ENCODE assay signal across 1 cellular context in genomic region chr9:68778635-68779034, GRCh38.
TF ChIP-seq lines count a peak whose summit lies in the region.

No MANE protein-coding gene starts in this region.

TF ChIP-seq in K562, 482 proteins besides CTCF, POLR2A, EP300 and RAD21 (continued from another document and continues in another):
- TF ChIP-seq, protein P1, sequence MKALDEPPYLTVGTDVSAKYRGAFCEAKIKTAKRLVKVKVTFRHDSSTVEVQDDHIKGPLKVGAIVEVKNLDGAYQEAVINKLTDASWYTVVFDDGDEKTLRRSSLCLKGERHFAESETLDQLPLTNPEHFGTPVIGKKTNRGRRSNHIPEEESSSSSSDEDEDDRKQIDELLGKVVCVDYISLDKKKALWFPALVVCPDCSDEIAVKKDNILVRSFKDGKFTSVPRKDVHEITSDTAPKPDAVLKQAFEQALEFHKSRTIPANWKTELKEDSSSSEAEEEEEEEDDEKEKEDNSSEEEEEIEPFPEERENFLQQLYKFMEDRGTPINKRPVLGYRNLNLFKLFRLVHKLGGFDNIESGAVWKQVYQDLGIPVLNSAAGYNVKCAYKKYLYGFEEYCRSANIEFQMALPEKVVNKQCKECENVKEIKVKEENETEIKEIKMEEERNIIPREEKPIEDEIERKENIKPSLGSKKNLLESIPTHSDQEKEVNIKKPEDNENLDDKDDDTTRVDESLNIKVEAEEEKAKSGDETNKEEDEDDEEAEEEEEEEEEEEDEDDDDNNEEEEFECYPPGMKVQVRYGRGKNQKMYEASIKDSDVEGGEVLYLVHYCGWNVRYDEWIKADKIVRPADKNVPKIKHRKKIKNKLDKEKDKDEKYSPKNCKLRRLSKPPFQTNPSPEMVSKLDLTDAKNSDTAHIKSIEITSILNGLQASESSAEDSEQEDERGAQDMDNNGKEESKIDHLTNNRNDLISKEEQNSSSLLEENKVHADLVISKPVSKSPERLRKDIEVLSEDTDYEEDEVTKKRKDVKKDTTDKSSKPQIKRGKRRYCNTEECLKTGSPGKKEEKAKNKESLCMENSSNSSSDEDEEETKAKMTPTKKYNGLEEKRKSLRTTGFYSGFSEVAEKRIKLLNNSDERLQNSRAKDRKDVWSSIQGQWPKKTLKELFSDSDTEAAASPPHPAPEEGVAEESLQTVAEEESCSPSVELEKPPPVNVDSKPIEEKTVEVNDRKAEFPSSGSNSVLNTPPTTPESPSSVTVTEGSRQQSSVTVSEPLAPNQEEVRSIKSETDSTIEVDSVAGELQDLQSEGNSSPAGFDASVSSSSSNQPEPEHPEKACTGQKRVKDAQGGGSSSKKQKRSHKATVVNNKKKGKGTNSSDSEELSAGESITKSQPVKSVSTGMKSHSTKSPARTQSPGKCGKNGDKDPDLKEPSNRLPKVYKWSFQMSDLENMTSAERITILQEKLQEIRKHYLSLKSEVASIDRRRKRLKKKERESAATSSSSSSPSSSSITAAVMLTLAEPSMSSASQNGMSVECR (CRISPR knock-in tag; IDR thresholded peaks at IDR 0.05), result no peak
- 0 out of 2 replicates have a peak, but pooled peaks have one; percentile 18 for TF ChIP-seq NCOR1 (IDR thresholded peaks at IDR 0.05)
- TF ChIP-seq CBX1 (IDR thresholded peaks at IDR 0.05; ENCODE audit: low read depth), result no peak
- TF ChIP-seq ETS2 (tag; IDR thresholded peaks at IDR 0.05; ENCODE audit: borderline replicate concordance, poor library complexity, severe bottlenecking), result no peak
- peak in 1 of 2 experiments; percentile 16; a peak in 1 of 4 replicates for TF ChIP-seq TBL1XR1 (IDR thresholded peaks at IDR 0.05; ENCODE audit: low read length in 2 of 2)
- TF ChIP-seq AFF1 (IDR thresholded peaks at IDR 0.05; ENCODE audit: low read depth in 1 of 2, partially characterized antibody in 2 of 2), result peak; percentile 70
- TF ChIP-seq, protein P2, sequence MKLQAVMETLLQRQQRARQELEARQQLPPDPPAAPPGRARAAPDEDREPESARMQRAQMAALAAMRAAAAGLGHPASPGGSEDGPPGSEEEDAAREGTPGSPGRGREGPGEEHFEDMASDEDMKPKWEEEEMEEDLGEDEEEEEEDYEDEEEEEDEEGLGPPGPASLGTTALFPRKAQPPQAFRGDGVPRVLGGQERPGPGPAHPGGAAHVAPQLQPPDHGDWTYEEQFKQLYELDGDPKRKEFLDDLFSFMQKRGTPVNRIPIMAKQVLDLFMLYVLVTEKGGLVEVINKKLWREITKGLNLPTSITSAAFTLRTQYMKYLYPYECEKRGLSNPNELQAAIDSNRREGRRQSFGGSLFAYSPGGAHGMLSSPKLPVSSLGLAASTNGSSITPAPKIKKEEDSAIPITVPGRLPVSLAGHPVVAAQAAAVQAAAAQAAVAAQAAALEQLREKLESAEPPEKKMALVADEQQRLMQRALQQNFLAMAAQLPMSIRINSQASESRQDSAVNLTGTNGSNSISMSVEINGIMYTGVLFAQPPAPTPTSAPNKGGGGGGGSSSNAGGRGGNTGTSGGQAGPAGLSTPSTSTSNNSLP (IDR thresholded peaks at IDR 0.05; ENCODE audit: borderline replicate concordance, low read depth, low read length), result no peak
- no peak for TF ChIP-seq TSC22D4 (tag; IDR thresholded peaks at IDR 0.05)
- no peak for TF ChIP-seq TCF7 (IDR thresholded peaks at IDR 0.05; ENCODE audit: borderline replicate concordance)
- TF ChIP-seq POLR3A (IDR thresholded peaks at IDR 0.05; ENCODE audit: borderline replicate concordance, extremely low read depth, insufficient read depth, insufficient read length), result no peak
- no peak for TF ChIP-seq CGGBP1 (CRISPR knock-in tag; IDR thresholded peaks at IDR 0.05)
- TF ChIP-seq TEAD2 (tag; IDR thresholded peaks at IDR 0.05), result no peak
- TF ChIP-seq ZNF354B (CRISPR knock-in tag; IDR thresholded peaks at IDR 0.05), result no peak
- no peak for TF ChIP-seq SP2 (IDR thresholded peaks at IDR 0.05; ENCODE audit: extremely low read depth, low read depth, low read length, poor library complexity, severe bottlenecking)
- TF ChIP-seq RB1 (IDR thresholded peaks at IDR 0.05; ENCODE audit: low read depth), result no peak
- no peak for TF ChIP-seq KLF16 (IDR thresholded peaks at IDR 0.05)
- no peak for TF ChIP-seq KLF1 (tag; IDR thresholded peaks at IDR 0.05)
- TF ChIP-seq, protein P3, sequence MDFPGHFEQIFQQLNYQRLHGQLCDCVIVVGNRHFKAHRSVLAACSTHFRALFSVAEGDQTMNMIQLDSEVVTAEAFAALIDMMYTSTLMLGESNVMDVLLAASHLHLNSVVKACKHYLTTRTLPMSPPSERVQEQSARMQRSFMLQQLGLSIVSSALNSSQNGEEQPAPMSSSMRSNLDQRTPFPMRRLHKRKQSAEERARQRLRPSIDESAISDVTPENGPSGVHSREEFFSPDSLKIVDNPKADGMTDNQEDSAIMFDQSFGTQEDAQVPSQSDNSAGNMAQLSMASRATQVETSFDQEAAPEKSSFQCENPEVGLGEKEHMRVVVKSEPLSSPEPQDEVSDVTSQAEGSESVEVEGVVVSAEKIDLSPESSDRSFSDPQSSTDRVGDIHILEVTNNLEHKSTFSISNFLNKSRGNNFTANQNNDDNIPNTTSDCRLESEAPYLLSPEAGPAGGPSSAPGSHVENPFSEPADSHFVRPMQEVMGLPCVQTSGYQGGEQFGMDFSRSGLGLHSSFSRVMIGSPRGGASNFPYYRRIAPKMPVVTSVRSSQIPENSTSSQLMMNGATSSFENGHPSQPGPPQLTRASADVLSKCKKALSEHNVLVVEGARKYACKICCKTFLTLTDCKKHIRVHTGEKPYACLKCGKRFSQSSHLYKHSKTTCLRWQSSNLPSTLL (IDR thresholded peaks at IDR 0.05), result no peak
- no peak for TF ChIP-seq XRCC4 (IDR thresholded peaks at IDR 0.05; ENCODE audit: extremely low read depth, insufficient read depth, insufficient read length)
- TF ChIP-seq ZNF780A (CRISPR knock-in tag; IDR thresholded peaks at IDR 0.05), result no peak
- no peak for TF ChIP-seq ERF (CRISPR knock-in tag; IDR thresholded peaks at IDR 0.05)
- no peak for TF ChIP-seq PHB2 (IDR thresholded peaks at IDR 0.05; ENCODE audit: low read depth)
- no peak for TF ChIP-seq STAT5A (IDR thresholded peaks at IDR 0.05; ENCODE audit: borderline replicate concordance, low read length)
- no peak for TF ChIP-seq MYNN (IDR thresholded peaks at IDR 0.05)
- TF ChIP-seq MYNN (CRISPR knock-in tag; IDR thresholded peaks at IDR 0.05), result no peak
- TF ChIP-seq, protein P4, sequence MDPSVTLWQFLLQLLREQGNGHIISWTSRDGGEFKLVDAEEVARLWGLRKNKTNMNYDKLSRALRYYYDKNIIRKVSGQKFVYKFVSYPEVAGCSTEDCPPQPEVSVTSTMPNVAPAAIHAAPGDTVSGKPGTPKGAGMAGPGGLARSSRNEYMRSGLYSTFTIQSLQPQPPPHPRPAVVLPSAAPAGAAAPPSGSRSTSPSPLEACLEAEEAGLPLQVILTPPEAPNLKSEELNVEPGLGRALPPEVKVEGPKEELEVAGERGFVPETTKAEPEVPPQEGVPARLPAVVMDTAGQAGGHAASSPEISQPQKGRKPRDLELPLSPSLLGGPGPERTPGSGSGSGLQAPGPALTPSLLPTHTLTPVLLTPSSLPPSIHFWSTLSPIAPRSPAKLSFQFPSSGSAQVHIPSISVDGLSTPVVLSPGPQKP (CRISPR knock-in tag; IDR thresholded peaks at IDR 0.05), result no peak
- TF ChIP-seq THAP7 (CRISPR knock-in tag; IDR thresholded peaks at IDR 0.05), result no peak
- TF ChIP-seq, protein P5, sequence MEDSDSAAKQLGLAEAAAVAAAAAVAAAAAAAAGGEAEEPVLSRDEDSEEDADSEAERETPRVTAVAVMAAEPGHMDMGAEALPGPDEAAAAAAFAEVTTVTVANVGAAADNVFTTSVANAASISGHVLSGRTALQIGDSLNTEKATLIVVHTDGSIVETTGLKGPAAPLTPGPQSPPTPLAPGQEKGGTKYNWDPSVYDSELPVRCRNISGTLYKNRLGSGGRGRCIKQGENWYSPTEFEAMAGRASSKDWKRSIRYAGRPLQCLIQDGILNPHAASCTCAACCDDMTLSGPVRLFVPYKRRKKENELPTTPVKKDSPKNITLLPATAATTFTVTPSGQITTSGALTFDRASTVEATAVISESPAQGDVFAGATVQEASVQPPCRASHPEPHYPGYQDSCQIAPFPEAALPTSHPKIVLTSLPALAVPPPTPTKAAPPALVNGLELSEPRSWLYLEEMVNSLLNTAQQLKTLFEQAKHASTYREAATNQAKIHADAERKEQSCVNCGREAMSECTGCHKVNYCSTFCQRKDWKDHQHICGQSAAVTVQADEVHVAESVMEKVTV (CRISPR knock-in tag; IDR thresholded peaks at IDR 0.05), result no peak
- TF ChIP-seq HNRNPL (IDR thresholded peaks at IDR 0.05; ENCODE audit: low read depth, low read length), result no peak
- no peak for TF ChIP-seq ATF6 (CRISPR knock-in tag; IDR thresholded peaks at IDR 0.05)
- no peak for TF ChIP-seq SIN3A (IDR thresholded peaks at IDR 0.05; ENCODE audit: borderline replicate concordance in 2 of 2, control insufficient read depth in 1 of 2, low read depth in 2 of 2, low read length in 2 of 2)
- no peak for TF ChIP-seq HINFP (tag; conservative IDR thresholded peaks at IDR 0.05; ENCODE audit: low read depth)
- TF ChIP-seq PRMT5 (CRISPR knock-in tag; IDR thresholded peaks at IDR 0.05), result no peak
- no peak for TF ChIP-seq CREM (IDR thresholded peaks at IDR 0.05; ENCODE audit: low read depth)
- TF ChIP-seq HDAC8 (tag; IDR thresholded peaks at IDR 0.05), result no peak
- no peak for TF ChIP-seq ZNF586 (CRISPR knock-in tag; conservative IDR thresholded peaks at IDR 0.05)
- no peak for TF ChIP-seq ZNF584 (CRISPR knock-in tag; IDR thresholded peaks at IDR 0.05; ENCODE audit: low read depth)
- no peak for TF ChIP-seq DDX20 (tag; IDR thresholded peaks at IDR 0.05; ENCODE audit: low read depth)
- 0 out of 2 replicates have a peak, but pooled peaks have one; percentile 37 for TF ChIP-seq HLTF (IDR thresholded peaks at IDR 0.05)
- TF ChIP-seq DLX4 (CRISPR knock-in tag; IDR thresholded peaks at IDR 0.05), result no peak
